29 cellular contexts compared by ENCODE assay signal in the genomic region with DNA sequence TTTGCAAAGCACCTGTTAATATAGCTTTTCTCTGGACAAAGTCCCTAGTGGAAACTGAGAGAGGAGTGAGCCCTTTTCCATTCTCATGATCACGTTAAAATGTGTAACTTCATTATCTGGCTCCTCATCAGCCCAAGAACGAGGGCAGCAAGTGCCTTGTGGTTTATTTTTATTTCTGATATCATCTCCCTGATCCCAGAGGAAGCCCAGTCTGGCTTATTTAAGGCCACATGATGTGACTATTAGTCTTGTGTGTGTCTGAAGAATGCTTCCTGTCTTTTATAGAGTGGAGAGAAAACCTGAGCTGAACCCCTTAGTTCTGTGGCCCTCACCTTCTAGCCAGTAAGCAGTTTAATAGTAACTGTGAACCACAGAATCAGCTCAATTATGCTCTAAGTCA.
"Had no signal": no experiment of that assay in that cellular context is flagged by ENCODE, and none has a peak within 500 bp of the region (broad histone marks: within the 10 kb centered on the region; RNA-seq: fewer than 3 reads in every experiment).

No MANE protein-coding gene starts in this region.

- H3K9me3 ChIP-seq: adrenal gland, breast epithelium, heart left ventricle had no signal

- H3K36me3 ChIP-seq: adrenal gland, breast epithelium, cardiac muscle cell, heart left ventricle had no signal

- DNase-seq: activated CD4-positive, alpha-beta T cell treated with anti-CD3 and anti-CD28 coated beads for 36 hours; activated CD4-positive, alpha-beta T cell treated with anti-CD3 and anti-CD28 coated beads, Interleukin-2, amount 10 ng/mL, durations not matched to agents 24 days and 14 days; activated CD4-positive, CD25-positive, alpha-beta regulatory T cell; activated CD4-positive, CD25-positive, alpha-beta regulatory T cell treated with anti-CD3 and anti-CD28 coated beads, Interleukin-2, amount 50 U/mL, for 72 hours; activated CD8-positive, alpha-beta memory T cell treated with anti-CD3 and anti-CD28 coated beads for 24 hours; activated CD8-positive, alpha-beta T cell treated with anti-CD3 and anti-CD28 coated beads for 36 hours; activated effector memory CD4-positive, alpha-beta T cell treated with anti-CD3 and anti-CD28 coated beads, Interleukin-2, amount 50 U/mL, for 16 hours; activated naive CD4-positive, alpha-beta T cell treated with anti-CD3 and anti-CD28 coated beads for 36 hours; activated naive CD8-positive, alpha-beta T cell treated with anti-CD3 and anti-CD28 coated beads for 36 hours; activated naive CD8-positive, alpha-beta T cell treated with anti-CD3 and anti-CD28 coated beads, Interleukin-2, amount 50 U/mL, for 24 hours; activated T-cell treated with anti-CD3 and anti-CD28 coated beads, Interleukin-2, amount 50 U/mL, for 1 hour; activated T-cell treated with anti-CD3 and anti-CD28 coated beads, Interleukin-2, amount 50 U/mL, for 48 hours; adrenal gland; amygdala; aorta; dorsolateral prefrontal cortex; effector memory CD4-positive, alpha-beta T cell; endodermal cell; foreskin fibroblast; glutamatergic neuron; heart left ventricle; hypothalamus; T-helper 17 cell; T1000 had no signal

- H3K27ac ChIP-seq: adrenal gland, breast epithelium, cardiac muscle cell, coronary artery, dorsolateral prefrontal cortex, heart left ventricle had no signal

- ATAC-seq: activated CD4-positive, alpha-beta T cell treated with anti-CD3 and anti-CD28 coated beads for 36 hours; activated CD8-positive, alpha-beta T cell treated with anti-CD3 and anti-CD28 coated beads for 36 hours; activated naive CD8-positive, alpha-beta T cell treated with anti-CD3 and anti-CD28 coated beads, Interleukin-2, amount 50 U/mL, for 24 hours; esophagus mucosa; heart left ventricle; T-helper 17 cell had no signal

- FAIRE-seq: frontal cortex had no signal

- H3K27me3 ChIP-seq: adrenal gland, cardiac muscle cell had no signal

- H3K4me3 ChIP-seq: adrenal gland, breast epithelium, cardiac muscle cell, coronary artery, dorsolateral prefrontal cortex, heart left ventricle had no signal

- H3K4me1 ChIP-seq: adrenal gland, breast epithelium, heart left ventricle had no signal
